11 cellular contexts compared by ENCODE assay signal in the genomic region with DNA sequence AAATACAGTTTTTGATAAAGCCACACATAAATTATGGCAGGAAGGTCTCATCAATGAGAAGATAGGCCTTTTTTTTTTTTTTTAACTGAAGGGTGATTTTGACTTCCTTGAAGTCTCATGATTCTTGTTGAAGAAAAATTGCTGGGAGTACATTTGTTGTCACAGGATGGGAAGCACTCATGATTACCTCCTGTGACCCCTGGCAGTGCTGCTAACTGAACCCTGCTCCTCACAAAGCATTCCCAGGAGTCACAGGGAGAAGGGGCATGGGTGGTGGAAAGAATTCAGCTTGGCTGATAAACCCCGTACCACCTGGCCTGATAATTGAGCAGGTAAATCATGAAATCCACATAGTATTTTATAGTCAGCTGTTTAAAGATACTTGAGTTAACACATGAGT.
DNase-seq lines count a peak whose midpoint lies in the region; TF ChIP-seq lines count a peak whose summit lies in the region.
"Had no signal": no experiment of that assay in that cellular context is flagged by ENCODE, and none has a peak within 500 bp of the region (broad histone marks: within the 10 kb centered on the region; RNA-seq: fewer than 3 reads in every experiment).

No MANE protein-coding gene starts in this region.

- TF ChIP-seq EP300 in stomach (IDR thresholded peaks at IDR 0.05), result no peak

- H3K9me3 ChIP-seq in stomach, result no peaks in the 10 kb centered on the region
- H3K9me3 ChIP-seq: BLaER1 had no signal

- TF ChIP-seq CTCF in stomach (IDR thresholded peaks at IDR 0.05), result no peak

- H3K36me3 ChIP-seq in stomach, result no peaks in the 10 kb centered on the region
- H3K36me3 ChIP-seq: BLaER1 had no signal

- no peak overlapping the region for H3K27ac ChIP-seq in stomach
- H3K27ac ChIP-seq: BLaER1 had no signal

- in situ Hi-C loops in SK-MEL-5 (cut with HindIII; ENCODE audit: low pct_unique_long_range_greater_than_20kb, low sequenced_read_pairs), result no loop called here

- H3K27me3 ChIP-seq in stomach, result no peaks in the 10 kb centered on the region
- H3K27me3 ChIP-seq: BLaER1 had no signal

- DNase-seq in NCI-H1417 (lab: John Stamatoyannopoulos, UW) (peak; percentile 2 to 55 (median 11)), NCI-H1417 treated with DMSO at 0.1 percent for 48 hours (lab: John Stamatoyannopoulos, UW) (no peak), SK-MEL-5 (ENCODE audit: low read depth, low spot score) (peak; percentile 66), left kidney (ENCODE audit: low read depth, low spot score) (peak; percentile 3), germinal center (ENCODE audit: low spot score) (no peak), stomach (no peak), hypothalamus (lab: John Stamatoyannopoulos, UW) (no peak)
- DNase-seq: 8988T; CD4-positive, alpha-beta memory T cell; H9 had no signal

- no peak overlapping the region for H3K4me3 ChIP-seq in stomach
- H3K4me3 ChIP-seq: BLaER1 had no signal

- intact Hi-C loops in stomach (cut with DNase I; ENCODE audit: low total_unique reads), result no loop called here

- WGBS in stomach, 5 donors, result 25 to 62% (median 44%) methylated on average over 1 of the region's 1 CpG

- no peak for TF ChIP-seq POLR2A in stomach (IDR thresholded peaks at IDR 0.05)

- H3K4me1 ChIP-seq in stomach, result no peaks in the 10 kb centered on the region
- H3K4me1 ChIP-seq: BLaER1 had no signal

Comparison
In these comparisons a context has a peak if more than half of its experiments do, and no peak if none do; other contexts are left out.
1. DNase-seq: peak in NCI-H1417 (3 of 3), SK-MEL-5 (single experiment) and left kidney (single experiment); none in NCI-H1417 treated with DMSO at 0.1 percent for 48 hours (single experiment), germinal center (single experiment), stomach (single experiment) and hypothalamus (0 of 51).